ENCODE assay signal across 8 cellular contexts in the genomic region with DNA sequence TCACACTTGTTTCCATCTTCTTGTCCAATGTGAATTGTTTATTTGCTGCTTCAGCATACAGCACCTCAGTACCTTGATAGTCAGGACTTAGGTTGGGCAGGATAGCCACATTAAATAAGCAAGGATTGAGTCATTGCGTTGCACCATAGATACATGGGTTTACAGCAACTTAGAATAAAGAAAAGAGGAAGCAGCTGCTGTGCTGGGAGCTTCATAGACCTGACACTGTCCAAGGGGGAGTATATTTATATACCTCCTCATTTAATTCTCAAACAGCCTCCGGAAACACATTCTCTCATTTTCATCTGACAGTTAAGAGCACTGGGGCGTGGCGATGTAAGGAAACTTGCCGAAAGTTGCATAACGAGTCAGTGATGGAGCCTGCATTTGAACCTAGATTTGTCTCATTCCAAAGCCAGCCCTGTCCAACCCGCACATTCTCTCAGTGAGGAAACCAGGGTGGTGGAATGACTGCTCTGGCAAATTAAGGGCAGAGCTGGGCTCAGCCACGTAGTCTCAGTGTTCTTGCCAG. TPM values are rescaled to one million over a fixed set of nuclear protein-coding genes. Genes with fewer than 3 reads are reported as not detected.
DNase-seq lines count a peak whose midpoint lies in the region; ATAC-seq and TF ChIP-seq lines count a peak whose summit lies in the region.

No MANE protein-coding gene starts in this region.

- no peaks in the 10 kb centered on the region for H3K9me3 Mint-ChIP-seq in CD14-positive monocyte

- H3K36me3 Mint-ChIP-seq in CD14-positive monocyte (peaks cover 11 to 27% of the 10 kb centered on the region in 2 donors), T-helper 17 cell (ENCODE audit: low read depth) (peaks cover 5% of the 10 kb centered on the region)

- peak; percentile 80 for DNase-seq in CD14-positive monocyte (ENCODE audit: low spot score)
- DNase-seq in T-helper 17 cell = no peak
- DNase-seq in left cardiac atrium = no peak
- no peak for DNase-seq in retina
- DNase-seq in NCI-H748 treated with DMSO at 0.1 percent for 48 hours (lab: John Stamatoyannopoulos, UW) = no peak
- no peak for DNase-seq in HuH-7 (ENCODE audit: low spot score)

- ATAC-seq in GM19351 (IDR thresholded peaks at IDR 0.05; ENCODE audit: unreplicated experiment) (peak; percentile 87), HG03457 (IDR thresholded peaks at IDR 0.05; ENCODE audit: unreplicated experiment) (peak; percentile 70), T-helper 17 cell (peak; percentile 69), left cardiac atrium (peak; percentile 53 to 89)

- H3K27ac Mint-ChIP-seq in CD14-positive monocyte = peak overlapping the region; percentile 90 to 97 (median 95)
- peak overlapping the region; percentile 94 for H3K27ac Mint-ChIP-seq in T-helper 17 cell

- intact Hi-C loops in CD14-positive monocyte (cut with micrococcal nuclease) (loop anchor here in 1 of 2 donors (10.0 kb wide), 1 partner anchor 47 kb away; no protein-coding TSS in a partner anchor), left cardiac atrium (cut with DNase I) (no loop called here)

- H3K9me3 ChIP-seq in T-helper 17 cell (ENCODE audit: control insufficient read depth, low read length, poor library complexity, severe bottlenecking) = no peaks in the 10 kb centered on the region

- H3K4me1 Mint-ChIP-seq in CD14-positive monocyte (peaks cover 73% of the 10 kb centered on the region), T-helper 17 cell (peaks cover 47% of the 10 kb centered on the region)

- H3K27me3 Mint-ChIP-seq in CD14-positive monocyte (ENCODE audit: low read depth in 3 of 3) = peaks cover 0 to 6% (median 2%) of the 10 kb centered on the region in 3 donors
- no peaks in the 10 kb centered on the region for H3K27me3 Mint-ChIP-seq in T-helper 17 cell

- peak overlapping the region; percentile 66 to 77 for H3K4me3 Mint-ChIP-seq in CD14-positive monocyte
- H3K4me3 Mint-ChIP-seq in T-helper 17 cell = peak overlapping the region; percentile 84

- no peak for TF ChIP-seq CTCF in CD14-positive monocyte (IDR thresholded peaks at IDR 0.05)

RNA-seq across cellular contexts. Expression of gene UBASH3B, which starts 42.2 kb away (rescaled TPM):
- 1 to 10 TPM; 3.3 to 7.1 TPM for polyA plus RNA-seq in CD14-positive monocyte
- total RNA-seq in T-helper 17 cell = 10 to 100 TPM; 22.6 to 23.6 TPM
- total RNA-seq in left cardiac atrium = 1 to 10 TPM; 4.7 to 4.9 TPM
